ENCODE assay signal across 9 cellular contexts in the genomic region with DNA sequence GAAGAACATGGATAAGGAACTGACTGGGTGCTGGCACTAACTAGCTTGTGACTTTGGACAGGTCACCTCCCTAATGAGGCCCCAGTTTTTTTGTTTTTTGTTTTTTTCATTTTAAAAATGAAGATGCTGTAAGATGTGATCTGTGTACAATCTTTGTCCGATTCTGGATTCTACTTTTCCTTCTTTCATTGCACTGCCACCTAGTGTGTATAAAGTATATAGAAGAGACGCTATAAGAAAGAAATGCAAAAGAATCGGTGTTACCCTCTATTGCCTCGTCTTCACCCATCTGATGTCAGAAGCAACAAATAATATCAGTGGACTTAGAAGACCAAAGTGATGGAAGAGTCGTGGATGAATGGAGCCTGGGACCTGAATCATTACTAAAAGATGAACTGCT. TPM values are rescaled to one million over a fixed set of nuclear protein-coding genes. Genes with fewer than 3 reads are reported as not detected.
A peak's percentile ranks its signal among the peaks of the same experiment; 100 is the strongest.
DNase-seq lines count a peak whose midpoint lies in the region; ATAC-seq and TF ChIP-seq lines count a peak whose summit lies in the region.
"Had no signal": no experiment of that assay in that cellular context is flagged by ENCODE, and none has a peak within 500 bp of the region (broad histone marks: within the 10 kb centered on the region; RNA-seq: fewer than 3 reads in every experiment).

No MANE protein-coding gene starts in this region.

- H3K36me3 ChIP-seq in KOPT-K1 (ENCODE audit: insufficient read depth, low read length) (no peaks in the 10 kb centered on the region), vagina (no peaks in the 10 kb centered on the region)
- H3K36me3 ChIP-seq: BLaER1 treated with 17β-estradiol and CSF1 and Interleukin-3, amounts not matched to agents 10 nM and 100 nM had no signal

- H3K9me3 ChIP-seq in KOPT-K1 (ENCODE audit: insufficient read depth, low read length, poor library complexity, severe bottlenecking) (no peaks in the 10 kb centered on the region), vagina (no peaks in the 10 kb centered on the region)

- H3K4me1 ChIP-seq in vagina = no peaks in the 10 kb centered on the region
- H3K4me1 ChIP-seq: BLaER1 treated with 17β-estradiol and CSF1 and Interleukin-3, amounts not matched to agents 10 nM and 100 nM had no signal

- no peak overlapping the region for H3K4me3 ChIP-seq in dorsolateral prefrontal cortex
- H3K4me3 ChIP-seq in vagina = no peak overlapping the region
- H3K4me3 ChIP-seq: BLaER1 treated with 17β-estradiol and CSF1 and Interleukin-3, amounts not matched to agents 10 nM and 100 nM had no signal

- H3K27ac ChIP-seq in KOPT-K1 (ENCODE audit: low read depth, low read length, poor library complexity, severe bottlenecking) (peak overlapping the region; percentile 28), dorsolateral prefrontal cortex (no peak overlapping the region), vagina (no peak overlapping the region)
- H3K27ac ChIP-seq: BLaER1 treated with 17β-estradiol and CSF1 and Interleukin-3, amounts not matched to agents 10 nM and 100 nM had no signal

- no peak for ATAC-seq in GM21390 (IDR thresholded peaks at IDR 0.05; ENCODE audit: unreplicated experiment)

- DNase-seq in NCI-H748 (lab: John Stamatoyannopoulos, UW; ENCODE audit: unreplicated experiment) (peak; percentile 1), NCI-H748 treated with DMSO at 0.1 percent for 48 hours (lab: John Stamatoyannopoulos, UW) (no peak), dorsolateral prefrontal cortex (no peak), renal cortical epithelial cell (ENCODE audit: low read depth) (peak; percentile 1), C1 segment of cervical spinal cord (lab: John Stamatoyannopoulos, UW) (no peak), vagina (ENCODE audit: extremely low spot score in 2 of 2) (no peak)

- TF ChIP-seq POLR2A in vagina (IDR thresholded peaks at IDR 0.05) = no peak

- H3K27me3 ChIP-seq in dorsolateral prefrontal cortex (peaks cover 0 to 39% (median 0%) of the 10 kb centered on the region in 45 donors), vagina (no peaks in the 10 kb centered on the region)

- TF ChIP-seq CTCF in dorsolateral prefrontal cortex (IDR thresholded peaks at IDR 0.05 in 54 of 56, conservative IDR thresholded peaks at IDR 0.05 in 2 of 56; ENCODE audit: low read depth in 1 of 56, partially characterized antibody in 56 of 56) (peak in 41 of 56 donors; percentile 10 to 53 (median 28)), vagina (IDR thresholded peaks at IDR 0.05) (no peak)

- intact Hi-C loops in dorsolateral prefrontal cortex (cut with DNase I) = no loop called here
- intact Hi-C loops in vagina (cut with DNase I) = no loop called here

RNA-seq across cellular contexts. Expression of a gene that starts 58.6 kb away (rescaled TPM):
- 1 to 10 TPM in 1 of 120 experiments, under 1 TPM in 2, not detected in 117; 0.39 to 1.6 (median 0.96) TPM for total RNA-seq in dorsolateral prefrontal cortex
- not detected in 2 replicates for total RNA-seq in renal cortical epithelial cell
- 0.98 TPM for total RNA-seq in vagina

Comparison
In these comparisons a context has a peak if more than half of its experiments do, and no peak if none do; other contexts are left out.
1. DNase-seq: peak in NCI-H748 (single experiment) and renal cortical epithelial cell (single experiment); none in NCI-H748 treated with DMSO at 0.1 percent for 48 hours (single experiment), dorsolateral prefrontal cortex (0 of 10), C1 segment of cervical spinal cord (0 of 14) and vagina (0 of 2).
2. CTCF ChIP-seq: peak in dorsolateral prefrontal cortex (41 of 56); none in vagina (0 of 3).